Comparison of ENCODE assay signal across 11 cellular contexts in the genomic region with DNA sequence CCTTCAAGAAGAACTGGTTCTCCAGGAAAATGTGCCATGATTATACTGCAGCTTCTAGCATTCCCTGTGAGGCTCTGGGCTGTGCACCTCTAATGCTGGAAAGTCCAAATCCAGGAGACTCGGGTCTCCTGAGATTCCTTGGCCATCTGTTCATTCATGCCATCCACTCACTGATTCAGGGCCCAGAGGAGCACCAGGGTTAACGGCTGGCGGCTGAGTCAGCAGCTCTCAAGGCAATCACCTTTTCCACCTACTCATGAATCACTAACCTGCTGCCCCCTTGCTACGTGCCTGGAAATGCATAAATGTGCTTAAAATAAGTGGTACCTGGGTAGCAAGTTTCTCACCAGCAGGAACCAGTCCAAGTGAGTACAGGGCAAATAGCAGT.
DNase-seq lines count a peak whose midpoint lies in the region; ATAC-seq, FAIRE-seq and TF ChIP-seq lines count a peak whose summit lies in the region.
"Had no signal": no experiment of that assay in that cellular context is flagged by ENCODE, and none has a peak within 500 bp of the region (broad histone marks: within the 10 kb centered on the region; RNA-seq: fewer than 3 reads in every experiment).

No MANE protein-coding gene starts in this region.

- no peaks in the 10 kb centered on the region for H3K79me2 ChIP-seq in smooth muscle cell (ENCODE audit: low read depth)

- WGBS in smooth muscle cell (ENCODE audit: low lambda C conversion rate): 31% methylated on average over 4 of the region's 4 CpGs

- H3K4me2 ChIP-seq in smooth muscle cell: peak overlapping the region; percentile 58

- no peaks in the 10 kb centered on the region for H3K36me3 ChIP-seq in smooth muscle cell (ENCODE audit: low read depth)
- H3K36me3 ChIP-seq: tibial artery had no signal

- CTCF ChIA-PET in activated CD4-positive, alpha-beta T cell treated with anti-CD3 and anti-CD28 coated beads, Interleukin-2, amount 10 ng/mL, durations not matched to agents 7 days and 5 days (lab: Charles Lee): no interaction called here

- no peak overlapping the region for H3K27ac Mint-ChIP-seq in activated CD4-positive, alpha-beta T cell treated with anti-CD3 and anti-CD28 coated beads, Interleukin-2, amount 10 ng/mL, durations not matched to agents 7 days and 5 days

- peak overlapping the region; percentile 50 for H3K9ac ChIP-seq in smooth muscle cell (ENCODE audit: low read depth)

- peak; percentile 11 for DNase-seq in activated CD4-positive, alpha-beta T cell treated with anti-CD3 and anti-CD28 coated beads for 48 hours
- DNase-seq in activated CD4-positive, alpha-beta T cell treated with anti-CD3 and anti-CD28 coated beads, Interleukin-2, amount 10 ng/mL, durations not matched to agents 7 days and 5 days: no peak
- DNase-seq in RPMI7951 (ENCODE audit: low read depth) (peak; percentile 58), fibroblast of villous mesenchyme (ENCODE audit: low read depth) (peak; percentile 26), smooth muscle cell (lab: John Stamatoyannopoulos, UW; ENCODE audit: unreplicated experiment) (no peak), GM12891 (ENCODE audit: insufficient read length, low spot score) (no peak)
- DNase-seq in activated CD4-positive, alpha-beta T cell treated with anti-CD3 and anti-CD28 coated beads for 1 hour: no peak
- DNase-seq: dermis blood vessel endothelial cell, left ventricle myocardium superior had no signal

- H4K20me1 ChIP-seq in smooth muscle cell (ENCODE audit: low read depth): no peaks in the 10 kb centered on the region

- peaks cover 1% of the 10 kb centered on the region for H3F3A ChIP-seq in smooth muscle cell (ENCODE audit: low read depth)

- peaks cover 9% of the 10 kb centered on the region for H3K27me3 Mint-ChIP-seq in activated CD4-positive, alpha-beta T cell treated with anti-CD3 and anti-CD28 coated beads, Interleukin-2, amount 10 ng/mL, durations not matched to agents 7 days and 5 days

- H3K27ac ChIP-seq in smooth muscle cell (ENCODE audit: low read depth): peak overlapping the region; percentile 93

- ATAC-seq in HG02885 (IDR thresholded peaks at IDR 0.05; ENCODE audit: poor library complexity, unreplicated experiment): no peak
- ATAC-seq: left ventricle myocardium superior had no signal

- H3K4me1 ChIP-seq in smooth muscle cell (ENCODE audit: low read depth): peaks cover 27% of the 10 kb centered on the region

- H3K9me3 Mint-ChIP-seq in activated CD4-positive, alpha-beta T cell treated with anti-CD3 and anti-CD28 coated beads, Interleukin-2, amount 10 ng/mL, durations not matched to agents 7 days and 5 days: no peaks in the 10 kb centered on the region

- H3K4me3 ChIP-seq in fibroblast of villous mesenchyme (ENCODE audit: low read depth, low read length) (no peak overlapping the region), smooth muscle cell (no peak overlapping the region)
- H3K4me3 ChIP-seq: tibial artery had no signal

- POLR2A ChIA-PET in activated CD4-positive, alpha-beta T cell treated with anti-CD3 and anti-CD28 coated beads, Interleukin-2, amount 10 ng/mL, durations not matched to agents 7 days and 5 days (lab: Charles Lee): no interaction called here

- no peaks in the 10 kb centered on the region for H3K4me1 Mint-ChIP-seq in activated CD4-positive, alpha-beta T cell treated with anti-CD3 and anti-CD28 coated beads, Interleukin-2, amount 10 ng/mL, durations not matched to agents 7 days and 5 days

- no peak for FAIRE-seq in GM12891 (lab: Jason Lieb, UNC)

- no peak for TF ChIP-seq POLR2A in GM12891 (IDR thresholded peaks at IDR 0.05; ENCODE audit: low read depth, low read length)

- H3K4me3 Mint-ChIP-seq in activated CD4-positive, alpha-beta T cell treated with anti-CD3 and anti-CD28 coated beads, Interleukin-2, amount 10 ng/mL, durations not matched to agents 7 days and 5 days: no peak overlapping the region

- H3K36me3 Mint-ChIP-seq in activated CD4-positive, alpha-beta T cell treated with anti-CD3 and anti-CD28 coated beads, Interleukin-2, amount 10 ng/mL, durations not matched to agents 7 days and 5 days (ENCODE audit: low read depth): no peaks in the 10 kb centered on the region

- no peaks in the 10 kb centered on the region for H3K9me3 ChIP-seq in smooth muscle cell (replicated peaks; ENCODE audit: low read depth)
- H3K9me3 ChIP-seq: tibial artery had no signal

- no peaks in the 10 kb centered on the region for H3K27me3 ChIP-seq in smooth muscle cell (ENCODE audit: low read depth)
- H3K27me3 ChIP-seq: tibial artery had no signal

- no peak overlapping the region for H2AFZ ChIP-seq in smooth muscle cell (ENCODE audit: low read depth)

- TF ChIP-seq CTCF in fibroblast of villous mesenchyme (IDR thresholded peaks at IDR 0.05; ENCODE audit: insufficient read depth, low read depth, low read length): no peak
- no peak for TF ChIP-seq CTCF in smooth muscle cell (IDR thresholded peaks at IDR 0.05; ENCODE audit: borderline replicate concordance, insufficient read depth, poor library complexity, severe bottlenecking)

TF ChIP-seq in GM12891, 5 proteins besides CTCF, POLR2A, EP300 and RAD21:
- TF ChIP-seq SPI1 (IDR thresholded peaks at IDR 0.05; ENCODE audit: low read depth, low read length) (no peak), PAX5 (IDR thresholded peaks at IDR 0.05; ENCODE audit: insufficient read depth, low read length, severe bottlenecking) (no peak), TAF1 (IDR thresholded peaks at IDR 0.05; ENCODE audit: low read depth, low read length) (no peak), POU2F2 (IDR thresholded peaks at IDR 0.05; ENCODE audit: low read depth, low read length) (no peak), POLR2AphosphoS5 (IDR thresholded peaks at IDR 0.05; ENCODE audit: low read depth, low read length) (no peak)

Comparison
In these comparisons a context has a peak if more than half of its experiments do, and no peak if none do; other contexts are left out.
1. DNase-seq: peak in activated CD4-positive, alpha-beta T cell treated with anti-CD3 and anti-CD28 coated beads for 48 hours (single experiment), RPMI7951 (single experiment) and fibroblast of villous mesenchyme (single experiment); none in activated CD4-positive, alpha-beta T cell treated with anti-CD3 and anti-CD28 coated beads, Interleukin-2, amount 10 ng/mL, durations not matched to agents 7 days and 5 days (single experiment), smooth muscle cell (single experiment), GM12891 (single experiment) and activated CD4-positive, alpha-beta T cell treated with anti-CD3 and anti-CD28 coated beads for 1 hour (single experiment).